ENCODE assay signal across 9 cellular contexts in genomic region chr4:168632246-168632832, GRCh38.
DNase-seq lines count a peak whose midpoint lies in the region; ATAC-seq and TF ChIP-seq lines count a peak whose summit lies in the region.
"Had no signal": no experiment of that assay in that cellular context is flagged by ENCODE, and none has a peak within 500 bp of the region (broad histone marks: within the 10 kb centered on the region; RNA-seq: fewer than 3 reads in every experiment).

No MANE protein-coding gene starts in this region.

- H3K4me1 ChIP-seq in mesodermal cell (ENCODE audit: control insufficient read depth, insufficient read depth, low read length, poor library complexity, severe bottlenecking), result peaks cover 42% of the 10 kb centered on the region
- peaks cover 0 to 31% (median 6%) of the 10 kb centered on the region in 4 donors for H3K4me1 ChIP-seq in transverse colon

- no peaks in the 10 kb centered on the region for H3K9me3 Mint-ChIP-seq in T-helper 1 cell treated with Interleukin-12 subunit alpha and Interleukin-12 subunit beta and Interleukin-4 antibody, amounts not matched to agents 30 μg/mL and 1 μg/mL, for 36 hours
- H3K9me3 Mint-ChIP-seq: activated CD4-positive, alpha-beta memory T cell treated with anti-CD3 and anti-CD28 coated beads, Interleukin-2, amount 10 ng/mL, durations not matched to agents 7 days and 5 days had no signal

- peak overlapping the region; percentile 87 for H3K27ac ChIP-seq in mesodermal cell (ENCODE audit: low read depth, low read length, severe bottlenecking)
- H3K27ac ChIP-seq in transverse colon, result peak overlapping the region; percentile 31 to 86 (median 84)

- ATAC-seq in HG03439 (IDR thresholded peaks at IDR 0.05; ENCODE audit: unreplicated experiment), result no peak

- peaks cover 6% of the 10 kb centered on the region for H3K4me1 Mint-ChIP-seq in T-helper 1 cell treated with Interleukin-12 subunit alpha and Interleukin-12 subunit beta and Interleukin-4 antibody, amounts not matched to agents 30 μg/mL and 1 μg/mL, for 36 hours (ENCODE audit: low read depth)

- H3K27me3 ChIP-seq in transverse colon, result peaks cover 5% of the 10 kb centered on the region

- H3K9me3 ChIP-seq in mesodermal cell (ENCODE audit: control insufficient read depth, low read length), result no peaks in the 10 kb centered on the region
- H3K9me3 ChIP-seq in transverse colon, result no peaks in the 10 kb centered on the region

- intact Hi-C loops in transverse colon (cut with DNase I; ENCODE audit: low total_unique reads), result no loop called here

- DNase-seq in T-helper 1 cell, result no peak
- peak; percentile 51 for DNase-seq in ecto neural progenitor cell (ENCODE audit: low spot score)
- no peak for DNase-seq in transverse colon
- DNase-seq in NCI-H2081 treated with DMSO at 0.1 percent for 48 hours (lab: John Stamatoyannopoulos, UW), result no peak
- DNase-seq in NAMALWA (ENCODE audit: low spot score), result no peak
- DNase-seq: activated CD4-positive, alpha-beta memory T cell treated with anti-CD3 and anti-CD28 coated beads, Interleukin-2, amount 10 ng/mL, durations not matched to agents 7 days and 5 days had no signal

- H3K36me3 Mint-ChIP-seq in T-helper 1 cell treated with Interleukin-12 subunit alpha and Interleukin-12 subunit beta and Interleukin-4 antibody, amounts not matched to agents 30 μg/mL and 1 μg/mL, for 36 hours (ENCODE audit: low read depth), result no peaks in the 10 kb centered on the region

- H3K4me3 Mint-ChIP-seq in T-helper 1 cell treated with Interleukin-12 subunit alpha and Interleukin-12 subunit beta and Interleukin-4 antibody, amounts not matched to agents 30 μg/mL and 1 μg/mL, for 36 hours, result peak overlapping the region; percentile 37
- H3K4me3 Mint-ChIP-seq: activated CD4-positive, alpha-beta memory T cell treated with anti-CD3 and anti-CD28 coated beads, Interleukin-2, amount 10 ng/mL, durations not matched to agents 7 days and 5 days had no signal

- TF ChIP-seq POLR2A in transverse colon (IDR thresholded peaks at IDR 0.05), result no peak

- TF ChIP-seq CTCF in transverse colon (IDR thresholded peaks at IDR 0.05), result no peak

- no peaks in the 10 kb centered on the region for H3K36me3 ChIP-seq in mesodermal cell (ENCODE audit: control insufficient read depth, insufficient read depth, low read length)
- no peaks in the 10 kb centered on the region for H3K36me3 ChIP-seq in transverse colon

- H3K27me3 Mint-ChIP-seq in T-helper 1 cell treated with Interleukin-12 subunit alpha and Interleukin-12 subunit beta and Interleukin-4 antibody, amounts not matched to agents 30 μg/mL and 1 μg/mL, for 36 hours (ENCODE audit: low read depth), result peaks cover 85% of the 10 kb centered on the region

- no peak overlapping the region for H3K27ac Mint-ChIP-seq in T-helper 1 cell treated with Interleukin-12 subunit alpha and Interleukin-12 subunit beta and Interleukin-4 antibody, amounts not matched to agents 30 μg/mL and 1 μg/mL, for 36 hours
- H3K27ac Mint-ChIP-seq: activated CD4-positive, alpha-beta memory T cell treated with anti-CD3 and anti-CD28 coated beads, Interleukin-2, amount 10 ng/mL, durations not matched to agents 7 days and 5 days had no signal

- in situ Hi-C loops in transverse colon (cut with MboI; ENCODE audit: low pct_ligation_motif_present in 1 of 4, low pct_unique_long_range_greater_than_20kb in 1 of 4, low sequenced_read_pairs in 3 of 4), result no loop called here

- 0% methylated on average over 3 to 5 of the region's 8 CpGs for WGBS in mesodermal cell (ENCODE audit: insufficient coverage in 2 of 2), 2 experiments
- 18 to 42% methylated on average over 3 to 8 of the region's 8 CpGs for WGBS in transverse colon (ENCODE audit: low coverage in 1 of 2), 2 donors

- H3K4me3 ChIP-seq in mesodermal cell (ENCODE audit: extremely low read depth, insufficient read depth, low read length, poor library complexity, severe bottlenecking), result peak overlapping the region; percentile 59
- peak overlapping the region; percentile 30 to 70 (median 58) for H3K4me3 ChIP-seq in transverse colon

- no peak for TF ChIP-seq EP300 in transverse colon (IDR thresholded peaks at IDR 0.05; ENCODE audit: low read depth)
